Comparison of ENCODE assay signal across 1 cellular context in the genomic region with DNA sequence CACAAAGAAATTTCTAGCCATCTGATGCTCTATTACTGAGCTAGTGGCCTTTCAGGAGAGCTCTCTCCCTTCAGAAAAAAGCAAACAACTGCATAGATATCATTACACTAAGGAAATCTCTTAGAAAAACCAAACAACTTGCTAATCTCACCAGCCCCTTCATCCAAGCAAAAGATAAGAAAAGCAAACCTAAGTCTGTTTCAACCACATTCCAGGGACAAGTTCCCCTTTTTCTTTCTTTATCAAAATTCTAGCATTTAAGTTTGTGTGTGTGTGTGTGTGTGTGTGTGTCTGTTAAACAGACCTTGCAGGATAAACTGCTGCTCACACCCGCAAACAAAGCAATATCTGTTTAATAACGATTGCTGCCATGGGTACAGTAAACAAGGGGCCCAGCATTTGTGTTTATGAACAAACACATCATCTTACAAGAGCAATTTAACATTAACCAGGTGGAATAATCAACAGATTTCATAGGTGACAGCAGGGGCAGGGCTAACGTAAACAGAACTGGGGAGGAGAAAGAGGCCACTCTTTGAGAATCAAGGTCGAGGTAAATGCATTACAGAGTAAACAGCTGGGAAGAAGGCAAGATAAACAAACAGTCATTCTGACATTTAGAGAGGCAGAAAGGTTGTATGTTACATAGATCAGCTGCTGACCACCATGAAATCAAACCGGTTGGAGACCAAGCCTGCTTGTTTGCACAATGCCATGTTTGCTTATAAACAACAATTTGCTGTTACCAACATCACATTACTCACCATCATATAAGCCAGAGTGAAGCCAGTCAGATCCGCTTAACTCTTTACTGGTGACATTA.
TF ChIP-seq lines count a peak whose summit lies in the region.

No MANE protein-coding gene starts in this region.

TF ChIP-seq in HepG2, 621 proteins besides CTCF, POLR2A, EP300 and RAD21 (continued from another document and continues in another):
- TF ChIP-seq, protein P1, sequence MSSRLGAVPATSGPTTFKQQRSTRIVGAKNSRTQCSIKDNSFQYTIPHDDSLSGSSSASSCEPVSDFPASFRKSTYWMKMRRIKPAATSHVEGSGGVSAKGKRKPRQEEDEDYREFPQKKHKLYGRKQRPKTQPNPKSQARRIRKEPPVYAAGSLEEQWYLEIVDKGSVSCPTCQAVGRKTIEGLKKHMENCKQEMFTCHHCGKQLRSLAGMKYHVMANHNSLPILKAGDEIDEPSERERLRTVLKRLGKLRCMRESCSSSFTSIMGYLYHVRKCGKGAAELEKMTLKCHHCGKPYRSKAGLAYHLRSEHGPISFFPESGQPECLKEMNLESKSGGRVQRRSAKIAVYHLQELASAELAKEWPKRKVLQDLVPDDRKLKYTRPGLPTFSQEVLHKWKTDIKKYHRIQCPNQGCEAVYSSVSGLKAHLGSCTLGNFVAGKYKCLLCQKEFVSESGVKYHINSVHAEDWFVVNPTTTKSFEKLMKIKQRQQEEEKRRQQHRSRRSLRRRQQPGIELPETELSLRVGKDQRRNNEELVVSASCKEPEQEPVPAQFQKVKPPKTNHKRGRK (CRISPR knock-in tag; IDR thresholded peaks at IDR 0.05): no peak
- 0 out of 2 replicates have a peak, but pooled peaks have one; percentile 36 for TF ChIP-seq ZFP1 (CRISPR knock-in tag; IDR thresholded peaks at IDR 0.05)
- TF ChIP-seq ZNF251 (CRISPR knock-in tag; IDR thresholded peaks at IDR 0.05): no peak
- TF ChIP-seq HMG20B (CRISPR knock-in tag; conservative IDR thresholded peaks at IDR 0.05): no peak; the same call in none of the 2 replicates
- TF ChIP-seq, protein P2, sequence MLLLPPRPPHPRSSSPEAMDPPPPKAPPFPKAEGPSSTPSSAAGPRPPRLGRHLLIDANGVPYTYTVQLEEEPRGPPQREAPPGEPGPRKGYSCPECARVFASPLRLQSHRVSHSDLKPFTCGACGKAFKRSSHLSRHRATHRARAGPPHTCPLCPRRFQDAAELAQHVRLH (CRISPR knock-in tag; IDR thresholded peaks at IDR 0.05; ENCODE audit: borderline replicate concordance, low read depth): no peak; the same call in 1 of the 2 replicates
- TF ChIP-seq ZBTB3 (CRISPR knock-in tag; IDR thresholded peaks at IDR 0.05; ENCODE audit: borderline replicate concordance, low read depth): no peak
- peak; percentile 91 for TF ChIP-seq RFX1 (IDR thresholded peaks at IDR 0.05)
- TF ChIP-seq, protein P3, sequence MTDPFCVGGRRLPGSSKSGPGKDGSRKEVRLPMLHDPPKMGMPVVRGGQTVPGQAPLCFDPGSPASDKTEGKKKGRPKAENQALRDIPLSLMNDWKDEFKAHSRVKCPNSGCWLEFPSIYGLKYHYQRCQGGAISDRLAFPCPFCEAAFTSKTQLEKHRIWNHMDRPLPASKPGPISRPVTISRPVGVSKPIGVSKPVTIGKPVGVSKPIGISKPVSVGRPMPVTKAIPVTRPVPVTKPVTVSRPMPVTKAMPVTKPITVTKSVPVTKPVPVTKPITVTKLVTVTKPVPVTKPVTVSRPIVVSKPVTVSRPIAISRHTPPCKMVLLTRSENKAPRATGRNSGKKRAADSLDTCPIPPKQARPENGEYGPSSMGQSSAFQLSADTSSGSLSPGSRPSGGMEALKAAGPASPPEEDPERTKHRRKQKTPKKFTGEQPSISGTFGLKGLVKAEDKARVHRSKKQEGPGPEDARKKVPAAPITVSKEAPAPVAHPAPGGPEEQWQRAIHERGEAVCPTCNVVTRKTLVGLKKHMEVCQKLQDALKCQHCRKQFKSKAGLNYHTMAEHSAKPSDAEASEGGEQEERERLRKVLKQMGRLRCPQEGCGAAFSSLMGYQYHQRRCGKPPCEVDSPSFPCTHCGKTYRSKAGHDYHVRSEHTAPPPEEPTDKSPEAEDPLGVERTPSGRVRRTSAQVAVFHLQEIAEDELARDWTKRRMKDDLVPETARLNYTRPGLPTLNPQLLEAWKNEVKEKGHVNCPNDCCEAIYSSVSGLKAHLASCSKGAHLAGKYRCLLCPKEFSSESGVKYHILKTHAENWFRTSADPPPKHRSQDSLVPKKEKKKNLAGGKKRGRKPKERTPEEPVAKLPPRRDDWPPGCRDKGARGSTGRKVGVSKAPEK (CRISPR knock-in tag; IDR thresholded peaks at IDR 0.05; ENCODE audit: borderline replicate concordance): no peak
- no peak for TF ChIP-seq ZFP82 (CRISPR knock-in tag; IDR thresholded peaks at IDR 0.05; ENCODE audit: borderline replicate concordance)
- TF ChIP-seq, protein P4, sequence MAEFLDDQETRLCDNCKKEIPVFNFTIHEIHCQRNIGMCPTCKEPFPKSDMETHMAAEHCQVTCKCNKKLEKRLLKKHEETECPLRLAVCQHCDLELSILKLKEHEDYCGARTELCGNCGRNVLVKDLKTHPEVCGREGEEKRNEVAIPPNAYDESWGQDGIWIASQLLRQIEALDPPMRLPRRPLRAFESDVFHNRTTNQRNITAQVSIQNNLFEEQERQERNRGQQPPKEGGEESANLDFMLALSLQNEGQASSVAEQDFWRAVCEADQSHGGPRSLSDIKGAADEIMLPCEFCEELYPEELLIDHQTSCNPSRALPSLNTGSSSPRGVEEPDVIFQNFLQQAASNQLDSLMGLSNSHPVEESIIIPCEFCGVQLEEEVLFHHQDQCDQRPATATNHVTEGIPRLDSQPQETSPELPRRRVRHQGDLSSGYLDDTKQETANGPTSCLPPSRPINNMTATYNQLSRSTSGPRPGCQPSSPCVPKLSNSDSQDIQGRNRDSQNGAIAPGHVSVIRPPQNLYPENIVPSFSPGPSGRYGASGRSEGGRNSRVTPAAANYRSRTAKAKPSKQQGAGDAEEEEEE (CRISPR knock-in tag; IDR thresholded peaks at IDR 0.05; ENCODE audit: borderline replicate concordance): no peak
- peak; percentile 86 for TF ChIP-seq ZNF781 (CRISPR knock-in tag; IDR thresholded peaks at IDR 0.05; ENCODE audit: borderline replicate concordance, not compliant biosample characterization)
- TF ChIP-seq ZBTB1 (CRISPR knock-in tag; IDR thresholded peaks at IDR 0.05; ENCODE audit: borderline replicate concordance): no peak
- 0 out of 2 replicates have a peak, but pooled peaks have one; percentile 52 for TF ChIP-seq ZNF570 (CRISPR knock-in tag; IDR thresholded peaks at IDR 0.05; ENCODE audit: borderline replicate concordance)
- peak; percentile 84; the same call in 1 of the 2 replicates for TF ChIP-seq MIER3 (CRISPR knock-in tag; IDR thresholded peaks at IDR 0.05; ENCODE audit: borderline replicate concordance)
- no peak for TF ChIP-seq U2AF1 (optimal IDR thresholded peaks at IDR 0.05; ENCODE audit: low read depth, low read length)
- peak; percentile 96 for TF ChIP-seq FOXK1 (CRISPR knock-in tag; IDR thresholded peaks at IDR 0.05; ENCODE audit: borderline replicate concordance, low read depth)
- TF ChIP-seq, protein P5, sequence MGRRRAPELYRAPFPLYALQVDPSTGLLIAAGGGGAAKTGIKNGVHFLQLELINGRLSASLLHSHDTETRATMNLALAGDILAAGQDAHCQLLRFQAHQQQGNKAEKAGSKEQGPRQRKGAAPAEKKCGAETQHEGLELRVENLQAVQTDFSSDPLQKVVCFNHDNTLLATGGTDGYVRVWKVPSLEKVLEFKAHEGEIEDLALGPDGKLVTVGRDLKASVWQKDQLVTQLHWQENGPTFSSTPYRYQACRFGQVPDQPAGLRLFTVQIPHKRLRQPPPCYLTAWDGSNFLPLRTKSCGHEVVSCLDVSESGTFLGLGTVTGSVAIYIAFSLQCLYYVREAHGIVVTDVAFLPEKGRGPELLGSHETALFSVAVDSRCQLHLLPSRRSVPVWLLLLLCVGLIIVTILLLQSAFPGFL (CRISPR knock-in tag; IDR thresholded peaks at IDR 0.05): no peak
- peak; percentile 2; the same call in 1 of the 2 replicates for TF ChIP-seq SSRP1 (CRISPR knock-in tag; IDR thresholded peaks at IDR 0.05)
- TF ChIP-seq ZNF446 (CRISPR knock-in tag; IDR thresholded peaks at IDR 0.05): no peak
- no peak for TF ChIP-seq MTF2 (CRISPR knock-in tag; IDR thresholded peaks at IDR 0.05; ENCODE audit: borderline replicate concordance)
- TF ChIP-seq ZMYM3 (CRISPR knock-in tag; IDR thresholded peaks at IDR 0.05): 0 out of 2 replicates have a peak, but pooled peaks have one; percentile 21
- TF ChIP-seq MED1 (CRISPR knock-in tag; IDR thresholded peaks at IDR 0.05): peak; percentile 93
- TF ChIP-seq CENPX (CRISPR knock-in tag; IDR thresholded peaks at IDR 0.05): no peak
- TF ChIP-seq ZNF460 (CRISPR knock-in tag; IDR thresholded peaks at IDR 0.05; ENCODE audit: borderline replicate concordance): no peak
- no peak; the same call in 1 of the 2 replicates for TF ChIP-seq ZNF614 (CRISPR knock-in tag; IDR thresholded peaks at IDR 0.05; ENCODE audit: borderline replicate concordance)
- 0 out of 2 replicates have a peak, but pooled peaks have one; percentile 24 for TF ChIP-seq CENPT (CRISPR knock-in tag; IDR thresholded peaks at IDR 0.05; ENCODE audit: low read depth)
- no peak for TF ChIP-seq ZNF253 (CRISPR knock-in tag; IDR thresholded peaks at IDR 0.05; ENCODE audit: borderline replicate concordance)
- no peak; the same call in 1 of the 2 replicates for TF ChIP-seq NFE2L2 (IDR thresholded peaks at IDR 0.05; ENCODE audit: low read length)
- TF ChIP-seq KMT2A (CRISPR knock-in tag; IDR thresholded peaks at IDR 0.05): no peak
- no peak for TF ChIP-seq JARID2 (CRISPR knock-in tag; IDR thresholded peaks at IDR 0.05; ENCODE audit: insufficient replicate concordance)
- TF ChIP-seq, protein P6, sequence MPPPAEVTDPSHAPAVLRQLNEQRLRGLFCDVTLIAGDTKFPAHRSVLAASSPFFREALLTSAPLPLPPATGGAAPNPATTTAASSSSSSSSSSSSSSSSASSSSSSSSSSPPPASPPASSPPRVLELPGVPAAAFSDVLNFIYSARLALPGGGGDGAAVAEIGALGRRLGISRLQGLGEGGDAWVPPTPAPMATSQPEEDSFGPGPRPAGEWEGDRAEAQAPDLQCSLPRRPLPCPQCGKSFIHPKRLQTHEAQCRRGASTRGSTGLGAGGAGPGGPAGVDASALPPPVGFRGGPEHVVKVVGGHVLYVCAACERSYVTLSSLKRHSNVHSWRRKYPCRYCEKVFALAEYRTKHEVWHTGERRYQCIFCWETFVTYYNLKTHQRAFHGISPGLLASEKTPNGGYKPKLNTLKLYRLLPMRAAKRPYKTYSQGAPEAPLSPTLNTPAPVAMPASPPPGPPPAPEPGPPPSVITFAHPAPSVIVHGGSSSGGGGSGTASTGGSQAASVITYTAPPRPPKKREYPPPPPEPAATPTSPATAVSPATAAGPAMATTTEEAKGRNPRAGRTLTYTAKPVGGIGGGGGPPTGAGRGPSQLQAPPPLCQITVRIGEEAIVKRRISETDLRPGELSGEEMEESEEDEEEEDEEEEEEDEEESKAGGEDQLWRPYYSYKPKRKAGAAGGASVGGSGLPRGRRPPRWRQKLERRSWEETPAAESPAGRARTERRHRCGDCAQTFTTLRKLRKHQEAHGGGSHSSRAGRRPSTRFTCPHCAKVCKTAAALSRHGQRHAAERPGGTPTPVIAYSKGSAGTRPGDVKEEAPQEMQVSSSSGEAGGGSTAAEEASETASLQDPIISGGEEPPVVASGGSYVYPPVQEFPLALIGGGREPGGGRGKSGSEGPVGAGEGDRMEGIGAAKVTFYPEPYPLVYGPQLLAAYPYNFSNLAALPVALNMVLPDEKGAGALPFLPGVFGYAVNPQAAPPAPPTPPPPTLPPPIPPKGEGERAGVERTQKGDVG (CRISPR knock-in tag; IDR thresholded peaks at IDR 0.05; ENCODE audit: borderline replicate concordance): peak; percentile 66; the same call in 1 of the 2 replicates
- TF ChIP-seq, protein P7, sequence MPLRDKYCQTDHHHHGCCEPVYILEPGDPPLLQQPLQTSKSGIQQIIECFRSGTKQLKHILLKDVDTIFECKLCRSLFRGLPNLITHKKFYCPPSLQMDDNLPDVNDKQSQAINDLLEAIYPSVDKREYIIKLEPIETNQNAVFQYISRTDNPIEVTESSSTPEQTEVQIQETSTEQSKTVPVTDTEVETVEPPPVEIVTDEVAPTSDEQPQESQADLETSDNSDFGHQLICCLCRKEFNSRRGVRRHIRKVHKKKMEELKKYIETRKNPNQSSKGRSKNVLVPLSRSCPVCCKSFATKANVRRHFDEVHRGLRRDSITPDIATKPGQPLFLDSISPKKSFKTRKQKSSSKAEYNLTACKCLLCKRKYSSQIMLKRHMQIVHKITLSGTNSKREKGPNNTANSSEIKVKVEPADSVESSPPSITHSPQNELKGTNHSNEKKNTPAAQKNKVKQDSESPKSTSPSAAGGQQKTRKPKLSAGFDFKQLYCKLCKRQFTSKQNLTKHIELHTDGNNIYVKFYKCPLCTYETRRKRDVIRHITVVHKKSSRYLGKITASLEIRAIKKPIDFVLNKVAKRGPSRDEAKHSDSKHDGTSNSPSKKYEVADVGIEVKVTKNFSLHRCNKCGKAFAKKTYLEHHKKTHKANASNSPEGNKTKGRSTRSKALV (CRISPR knock-in tag; IDR thresholded peaks at IDR 0.05): no peak
- TF ChIP-seq HOXA9 (CRISPR knock-in tag; IDR thresholded peaks at IDR 0.05; ENCODE audit: borderline replicate concordance): peak; percentile 79; the same call in 1 of the 2 replicates
- TF ChIP-seq ZNF354B (CRISPR knock-in tag; IDR thresholded peaks at IDR 0.05): no peak
- peak; percentile 15; the same call in 1 of the 2 replicates for TF ChIP-seq MAZ (IDR thresholded peaks at IDR 0.05; ENCODE audit: borderline replicate concordance, low read depth, low read length)
- 0 out of 2 replicates have a peak, but pooled peaks have one; percentile 72 for TF ChIP-seq MAZ (CRISPR knock-in tag; IDR thresholded peaks at IDR 0.05; ENCODE audit: low read depth)
- TF ChIP-seq, protein P8, sequence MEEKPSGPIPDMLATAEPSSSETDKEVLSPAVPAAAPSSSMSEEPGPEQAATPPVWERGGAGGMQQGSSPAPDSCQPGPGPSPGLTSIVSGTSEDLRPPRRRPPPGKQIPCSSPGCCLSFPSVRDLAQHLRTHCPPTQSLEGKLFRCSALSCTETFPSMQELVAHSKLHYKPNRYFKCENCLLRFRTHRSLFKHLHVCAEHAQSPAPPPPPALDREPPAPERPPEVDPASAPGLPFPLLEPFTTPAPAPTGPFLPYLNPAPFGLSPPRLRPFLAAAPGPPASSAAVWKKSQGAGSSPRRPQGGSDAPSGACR (CRISPR knock-in tag; IDR thresholded peaks at IDR 0.05): peak; percentile 75; the same call in 1 of the 2 replicates
- TF ChIP-seq, protein P9, sequence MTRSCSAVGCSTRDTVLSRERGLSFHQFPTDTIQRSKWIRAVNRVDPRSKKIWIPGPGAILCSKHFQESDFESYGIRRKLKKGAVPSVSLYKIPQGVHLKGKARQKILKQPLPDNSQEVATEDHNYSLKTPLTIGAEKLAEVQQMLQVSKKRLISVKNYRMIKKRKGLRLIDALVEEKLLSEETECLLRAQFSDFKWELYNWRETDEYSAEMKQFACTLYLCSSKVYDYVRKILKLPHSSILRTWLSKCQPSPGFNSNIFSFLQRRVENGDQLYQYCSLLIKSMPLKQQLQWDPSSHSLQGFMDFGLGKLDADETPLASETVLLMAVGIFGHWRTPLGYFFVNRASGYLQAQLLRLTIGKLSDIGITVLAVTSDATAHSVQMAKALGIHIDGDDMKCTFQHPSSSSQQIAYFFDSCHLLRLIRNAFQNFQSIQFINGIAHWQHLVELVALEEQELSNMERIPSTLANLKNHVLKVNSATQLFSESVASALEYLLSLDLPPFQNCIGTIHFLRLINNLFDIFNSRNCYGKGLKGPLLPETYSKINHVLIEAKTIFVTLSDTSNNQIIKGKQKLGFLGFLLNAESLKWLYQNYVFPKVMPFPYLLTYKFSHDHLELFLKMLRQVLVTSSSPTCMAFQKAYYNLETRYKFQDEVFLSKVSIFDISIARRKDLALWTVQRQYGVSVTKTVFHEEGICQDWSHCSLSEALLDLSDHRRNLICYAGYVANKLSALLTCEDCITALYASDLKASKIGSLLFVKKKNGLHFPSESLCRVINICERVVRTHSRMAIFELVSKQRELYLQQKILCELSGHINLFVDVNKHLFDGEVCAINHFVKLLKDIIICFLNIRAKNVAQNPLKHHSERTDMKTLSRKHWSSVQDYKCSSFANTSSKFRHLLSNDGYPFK (CRISPR knock-in tag; IDR thresholded peaks at IDR 0.05; ENCODE audit: borderline replicate concordance): no peak
- peak; percentile 74 for TF ChIP-seq ZNF205 (CRISPR knock-in tag; IDR thresholded peaks at IDR 0.05)
